In the genomic region with DNA sequence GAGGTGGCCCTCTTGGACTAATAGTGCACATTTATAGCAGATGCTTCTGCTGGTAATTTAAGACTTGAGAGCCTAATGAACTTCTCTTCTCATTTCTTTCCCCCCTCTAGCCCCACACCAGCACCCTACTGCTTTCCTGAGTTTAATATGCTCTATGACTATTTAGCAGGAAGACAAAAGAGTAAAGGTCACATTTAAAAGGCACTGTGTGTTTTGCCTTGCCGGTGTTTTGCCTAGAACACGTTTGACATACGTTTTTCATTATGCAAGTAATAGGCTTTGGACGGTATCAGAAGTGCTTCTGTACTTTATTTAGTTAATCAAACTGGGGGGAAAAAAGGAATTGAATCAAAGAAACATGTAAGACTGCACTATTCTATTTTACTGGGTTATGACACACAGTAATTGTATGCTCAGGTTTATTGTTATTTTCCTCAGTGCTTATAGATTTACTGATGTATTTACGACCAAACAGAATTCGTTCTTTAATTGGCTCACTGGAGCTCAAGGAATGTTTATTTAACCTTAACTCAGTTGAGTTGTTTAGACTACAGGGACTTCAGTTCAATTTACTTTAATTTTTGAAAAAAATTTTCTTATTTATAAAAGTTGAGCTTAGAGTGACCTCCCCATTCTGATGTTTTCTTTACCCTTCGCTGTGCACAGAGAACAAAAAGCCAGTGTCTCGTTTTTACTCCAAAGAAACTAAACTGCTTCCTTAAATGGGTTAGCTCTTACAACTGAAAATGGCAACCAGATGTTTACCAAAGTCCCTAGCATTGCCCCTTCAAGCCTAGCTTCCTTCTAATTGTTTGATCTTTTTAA, we compare ENCODE assay signal across 12 cellular contexts. TPM values are rescaled to one million over a fixed set of nuclear protein-coding genes. Genes with fewer than 3 reads are reported as not detected.
DNase-seq lines count a peak whose midpoint lies in the region; ATAC-seq and TF ChIP-seq lines count a peak whose summit lies in the region.
"Had no signal": no experiment of that assay in that cellular context is flagged by ENCODE, and none has a peak within 500 bp of the region (broad histone marks: within the 10 kb centered on the region; RNA-seq: fewer than 3 reads in every experiment).

No MANE protein-coding gene starts in this region.

- H3K27ac ChIP-seq in lower lobe of right lung: peak overlapping the region; percentile 42
- H3K27ac ChIP-seq in tibial nerve: peak overlapping the region; percentile 43 to 82 (median 60)
- H3K27ac ChIP-seq: RWPE1 had no signal

- H3K4me3 Mint-ChIP-seq in HFFc6: peak overlapping the region; percentile 72
- H3K4me3 Mint-ChIP-seq: activated CD4-positive, alpha-beta T cell treated with anti-CD3 and anti-CD28 coated beads, Interleukin-2, amount 10 ng/mL, durations not matched to agents 24 days and 14 days; activated naive CD8-positive, alpha-beta T cell treated with anti-CD3 and anti-CD28 coated beads, Interleukin-2, amount 50 U/mL, for 24 hours had no signal

- no peaks in the 10 kb centered on the region for H3K27me3 Mint-ChIP-seq in HFFc6 (ENCODE audit: insufficient read depth)

- no peaks in the 10 kb centered on the region for H3K9me3 Mint-ChIP-seq in HFFc6
- H3K9me3 Mint-ChIP-seq: activated CD4-positive, alpha-beta T cell treated with anti-CD3 and anti-CD28 coated beads, Interleukin-2, amount 10 ng/mL, durations not matched to agents 24 days and 14 days had no signal

- H3K36me3 ChIP-seq in lower lobe of right lung: no peaks in the 10 kb centered on the region
- no peaks in the 10 kb centered on the region for H3K36me3 ChIP-seq in tibial nerve

- intact Hi-C loops in lower lobe of right lung (cut with DNase I): no loop called here

- TF ChIP-seq CTCF in HFFc6 (IDR thresholded peaks at IDR 0.05) (no peak), astrocyte of the spinal cord (IDR thresholded peaks at IDR 0.05; ENCODE audit: low read depth, low read length) (no peak), lower lobe of right lung (IDR thresholded peaks at IDR 0.05) (no peak), tibial nerve (IDR thresholded peaks at IDR 0.05) (no peak)

- TF ChIP-seq POLR2A in tibial nerve (IDR thresholded peaks at IDR 0.05): no peak

- in situ Hi-C loops in astrocyte of the spinal cord (cut with HindIII; ENCODE audit: low sequenced_read_pairs): no loop called here

- H3K36me3 Mint-ChIP-seq in HFFc6 (ENCODE audit: low read depth): peaks cover 33% of the 10 kb centered on the region

- H3K4me1 Mint-ChIP-seq in HFFc6 (ENCODE audit: low read depth): peaks cover 96% of the 10 kb centered on the region
- H3K4me1 Mint-ChIP-seq: activated CD4-positive, alpha-beta T cell treated with anti-CD3 and anti-CD28 coated beads, Interleukin-2, amount 10 ng/mL, durations not matched to agents 24 days and 14 days had no signal

- ATAC-seq in lower lobe of right lung (no peak), GM21619 (IDR thresholded peaks at IDR 0.05; ENCODE audit: unreplicated experiment) (no peak)
- ATAC-seq: activated naive CD8-positive, alpha-beta T cell treated with anti-CD3 and anti-CD28 coated beads, Interleukin-2, amount 50 U/mL, for 24 hours had no signal

- peak overlapping the region; percentile 89 for H3K27ac Mint-ChIP-seq in HFFc6
- H3K27ac Mint-ChIP-seq: activated CD4-positive, alpha-beta T cell treated with anti-CD3 and anti-CD28 coated beads, Interleukin-2, amount 10 ng/mL, durations not matched to agents 24 days and 14 days; activated naive CD8-positive, alpha-beta T cell treated with anti-CD3 and anti-CD28 coated beads, Interleukin-2, amount 50 U/mL, for 24 hours had no signal

- no peak for TF ChIP-seq EP300 in tibial nerve (IDR thresholded peaks at IDR 0.05)

- H3K9me3 ChIP-seq in lower lobe of right lung: no peaks in the 10 kb centered on the region
- no peaks in the 10 kb centered on the region for H3K9me3 ChIP-seq in tibial nerve

- DNase-seq in HFFc6 (no peak), astrocyte of the spinal cord (ENCODE audit: low read depth, low spot score) (peak; percentile 67), lower lobe of right lung (no peak), tibial nerve (ENCODE audit: low spot score in 2 of 2) (no peak), NCI-H1436 treated with DMSO at 0.1 percent for 48 hours (lab: John Stamatoyannopoulos, UW) (no peak), GM03348 (ENCODE audit: low spot score) (no peak)
- DNase-seq: activated CD4-positive, alpha-beta T cell treated with anti-CD3 and anti-CD28 coated beads, Interleukin-2, amount 10 ng/mL, durations not matched to agents 24 days and 14 days; activated naive CD8-positive, alpha-beta T cell treated with anti-CD3 and anti-CD28 coated beads, Interleukin-2, amount 50 U/mL, for 24 hours; erythroblast; NCI-H2081 treated with DMSO at 0.1 percent for 48 hours had no signal

- H3K4me1 ChIP-seq in lower lobe of right lung (peaks cover 42% of the 10 kb centered on the region), tibial nerve (peaks cover 0 to 75% (median 4%) of the 10 kb centered on the region in 4 donors)

- H3K4me3 ChIP-seq in astrocyte of the spinal cord (ENCODE audit: low read depth, low read length) (no peak overlapping the region), lower lobe of right lung (no peak overlapping the region), tibial nerve (no peak overlapping the region)

- H3K27me3 ChIP-seq in lower lobe of right lung (ENCODE audit: low read depth) (no peaks in the 10 kb centered on the region), tibial nerve (no peaks in the 10 kb centered on the region)

- WGBS in tibial nerve, 2 donors: 21 to 27% methylated on average over 8 of the region's 8 CpGs

RNA-seq across cellular contexts. Expression of a gene that starts 35.4 kb away (rescaled TPM):
- total RNA-seq in HFFc6 (2021; fragmentation: NEBNext Ultra II Directional; extraction: Animal tissue kit (Norgen Biotek cat#: 25700)): 100 to 1,000 TPM in 2 of 6 experiments, 10 to 100 TPM in 4; 85.0 to 112 (median 95.9) TPM
- total RNA-seq in lower lobe of right lung (38.6 TPM), tibial nerve (10 to 100 TPM; 15.0 to 32.1 (median 21.8) TPM)
- total RNA-seq: activated CD4-positive, alpha-beta T cell treated with anti-CD3 and anti-CD28 coated beads, Interleukin-2, amount 10 ng/mL, durations not matched to agents 24 days and 14 days had no signal
